Comparison of ENCODE assay signal across 11 cellular contexts in genomic region chr17:66451188-66452149, GRCh38.
DNase-seq lines count a peak whose midpoint lies in the region; ATAC-seq and TF ChIP-seq lines count a peak whose summit lies in the region.
"Had no signal": no experiment of that assay in that cellular context is flagged by ENCODE, and none has a peak within 500 bp of the region (broad histone marks: within the 10 kb centered on the region; RNA-seq: fewer than 3 reads in every experiment).

No MANE protein-coding gene starts in this region.

- no TSS peak for BruUV-seq in Calu3 (replicated peaks; lab: Mats Ljungman, UMichigan)

- in situ Hi-C loops in gastrocnemius medialis (cut with MboI; ENCODE audit: low sequenced_read_pairs in 4 of 4), result no loop called here

- H4K20me1 ChIP-seq in Karpas-422 (ENCODE audit: insufficient read depth, low read depth, low read length), result 0 out of 2 replicates have a peak, but pooled peaks cover 2% of the 10 kb centered on the region

- H3K27ac Mint-ChIP-seq in Calu3 (ENCODE audit: unreplicated experiment) (no peak overlapping the region), chondrocyte (ENCODE audit: unreplicated experiment) (no peak overlapping the region)

- H3K4me2 ChIP-seq in Karpas-422 (ENCODE audit: low read depth, low read length, poor library complexity, severe bottlenecking), result no peak overlapping the region

- H3K36me3 Mint-ChIP-seq in Calu3 (ENCODE audit: insufficient read depth, unreplicated experiment) (peaks cover 5% of the 10 kb centered on the region), chondrocyte (ENCODE audit: low read depth) (peaks cover 4% of the 10 kb centered on the region)

- no peak overlapping the region for H3K4me3 ChIP-seq in Karpas-422 (ENCODE audit: low read length)
- no peak overlapping the region for H3K4me3 ChIP-seq in gastrocnemius medialis
- H3K4me3 ChIP-seq: heart left ventricle had no signal

- TF ChIP-seq CTCF in Calu3 (IDR thresholded peaks at IDR 0.05; ENCODE audit: unreplicated experiment), result no peak
- peak; percentile 21 for TF ChIP-seq CTCF in chondrocyte (IDR thresholded peaks at IDR 0.05)
- TF ChIP-seq CTCF in gastrocnemius medialis (IDR thresholded peaks at IDR 0.05 in 4 of 5, conservative IDR thresholded peaks at IDR 0.05 in 1 of 5), result no peak

- H3K9me3 ChIP-seq in Karpas-422 (ENCODE audit: low read length) (no peaks in the 10 kb centered on the region), gastrocnemius medialis (no peaks in the 10 kb centered on the region)
- H3K9me3 ChIP-seq: heart left ventricle had no signal

- ATAC-seq in gastrocnemius medialis (no peak), HG03342 (IDR thresholded peaks at IDR 0.05; ENCODE audit: unreplicated experiment) (no peak)
- ATAC-seq: heart left ventricle had no signal

- H3K27me3 Mint-ChIP-seq in Calu3 (ENCODE audit: unreplicated experiment) (no peaks in the 10 kb centered on the region), chondrocyte (ENCODE audit: low read depth) (no peaks in the 10 kb centered on the region)
- H3K27me3 Mint-ChIP-seq: central memory CD8-positive, alpha-beta T cell had no signal

- intact Hi-C loops in Calu3 (cut with micrococcal nuclease; ENCODE audit: unreplicated experiment), result no loop called here
- intact Hi-C loops in gastrocnemius medialis (cut with DNase I; ENCODE audit: low total_unique reads), result no loop called here

- H3K4me1 ChIP-seq in Karpas-422 (ENCODE audit: low read length) (no peaks in the 10 kb centered on the region), gastrocnemius medialis (no peaks in the 10 kb centered on the region)

- no peak for TF ChIP-seq POLR2A in gastrocnemius medialis (IDR thresholded peaks at IDR 0.05)

- H2AFZ ChIP-seq in Karpas-422 (ENCODE audit: low read length), result no peak overlapping the region

- CTCF ChIA-PET in Calu3 (lab: Charles Lee), result no interaction called here

- H3K4me3 Mint-ChIP-seq in Calu3 (ENCODE audit: low read depth, unreplicated experiment), result no peak overlapping the region
- H3K4me3 Mint-ChIP-seq in chondrocyte (ENCODE audit: unreplicated experiment), result no peak overlapping the region
- H3K4me3 Mint-ChIP-seq: central memory CD8-positive, alpha-beta T cell had no signal

- peak; percentile 55 for DNase-seq in Calu3
- peak; percentile 62 for DNase-seq in Karpas-422
- DNase-seq in chondrocyte (ENCODE audit: low spot score), result no peak
- DNase-seq in mucosa of gallbladder (ENCODE audit: low spot score), result peak; percentile 46
- no peak for DNase-seq in germinal center (ENCODE audit: low spot score)
- DNase-seq in gastrocnemius medialis, result no peak
- no peak for DNase-seq in NCI-H1417 treated with DMSO at 0.1 percent for 48 hours (lab: John Stamatoyannopoulos, UW)
- DNase-seq: EL, heart left ventricle had no signal

- H3K27me3 ChIP-seq in Karpas-422 (ENCODE audit: low read length) (no peaks in the 10 kb centered on the region), gastrocnemius medialis (no peaks in the 10 kb centered on the region)
- H3K27me3 ChIP-seq: heart left ventricle had no signal

- H3K9me2 ChIP-seq in Karpas-422 (replicated peaks; ENCODE audit: insufficient read depth, low read length), result no peaks in the 10 kb centered on the region

- H3K4me1 Mint-ChIP-seq in Calu3 (ENCODE audit: low read depth, unreplicated experiment), result peaks cover 75% of the 10 kb centered on the region
- peaks cover 20% of the 10 kb centered on the region for H3K4me1 Mint-ChIP-seq in chondrocyte (ENCODE audit: low read depth)

- H3K9me3 Mint-ChIP-seq in Calu3 (ENCODE audit: low read depth, unreplicated experiment) (no peaks in the 10 kb centered on the region), chondrocyte (ENCODE audit: low read depth) (peaks cover 5% of the 10 kb centered on the region)
- H3K9me3 Mint-ChIP-seq: central memory CD8-positive, alpha-beta T cell had no signal

- H3K27ac ChIP-seq in Karpas-422 (ENCODE audit: low read length) (no peak overlapping the region), gastrocnemius medialis (no peak overlapping the region)
- H3K27ac ChIP-seq: heart left ventricle had no signal

- H3K9ac ChIP-seq in Karpas-422 (ENCODE audit: low read length), result no peak overlapping the region

- H3K79me2 ChIP-seq in Karpas-422 (ENCODE audit: low read length), result no peaks in the 10 kb centered on the region

- H3K36me3 ChIP-seq in Karpas-422 (ENCODE audit: insufficient read depth, low read length) (no peaks in the 10 kb centered on the region), gastrocnemius medialis (no peaks in the 10 kb centered on the region)
- H3K36me3 ChIP-seq: heart left ventricle had no signal

Comparison
In these comparisons a context has a peak if more than half of its experiments do, and no peak if none do; other contexts are left out.
1. DNase-seq: peak in Calu3 (single experiment), Karpas-422 (single experiment) and mucosa of gallbladder (single experiment); none in chondrocyte (single experiment), germinal center (single experiment), gastrocnemius medialis (0 of 2) and NCI-H1417 treated with DMSO at 0.1 percent for 48 hours (single experiment).